In the genomic region with DNA sequence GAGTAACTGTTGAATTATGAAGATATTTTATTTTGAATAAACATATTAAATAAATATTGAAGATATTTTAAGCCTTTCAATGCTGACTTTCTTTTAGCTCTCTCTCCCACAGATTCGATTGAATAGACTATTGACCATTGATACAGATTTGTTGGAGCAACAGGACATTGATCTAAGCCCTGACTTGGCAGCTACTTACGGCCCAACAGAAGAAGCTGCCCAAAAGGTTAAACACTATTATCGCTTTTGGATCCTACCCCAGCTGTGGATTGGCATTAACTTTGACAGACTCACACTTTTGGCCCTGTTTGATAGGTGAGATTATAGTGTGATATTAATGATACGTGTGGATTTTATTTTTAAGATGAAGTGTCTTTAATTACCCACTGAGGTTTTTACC, we compare ENCODE assay signal across 14 cellular contexts.
A peak's percentile ranks its signal among the peaks of the same experiment; 100 is the strongest.
DNase-seq lines count a peak whose midpoint lies in the region; ATAC-seq, FAIRE-seq and TF ChIP-seq lines count a peak whose summit lies in the region.
"Had no signal": no experiment of that assay in that cellular context is flagged by ENCODE, and none has a peak within 500 bp of the region (broad histone marks: within the 10 kb centered on the region; RNA-seq: fewer than 3 reads in every experiment).

No MANE protein-coding gene starts in this region.

- H3K27ac Mint-ChIP-seq in immature natural killer cell: peak overlapping the region in 4 of 6 donors; percentile 35 to 66 (median 62)

- FAIRE-seq in HTR-8/SVneo (lab: Jason Lieb, UNC): peak; percentile 68
- peak; percentile 27 for FAIRE-seq in urothelium cell line (lab: Jason Lieb, UNC)

- peaks cover 28 to 33% of the 10 kb centered on the region in 2 donors for H3K4me1 Mint-ChIP-seq in immature natural killer cell

- H3K9me3 ChIP-seq in IMR-90 (ENCODE audit: control insufficient read depth, insufficient read depth, low read length) (no peaks in the 10 kb centered on the region), prostate gland (no peaks in the 10 kb centered on the region)

- H3K4me3 ChIP-seq in IMR-90 (ENCODE audit: insufficient read depth, low read depth, low read length) (no peak overlapping the region), prostate gland (no peak overlapping the region)

- no peaks in the 10 kb centered on the region for H3K9me3 Mint-ChIP-seq in immature natural killer cell

- H3K9ac ChIP-seq in IMR-90 (ENCODE audit: low read depth, low read length): no peak overlapping the region

- H2AK5ac ChIP-seq in IMR-90 (ENCODE audit: low read depth, low read length): no peak overlapping the region

- H4K20me1 ChIP-seq in IMR-90 (ENCODE audit: insufficient read depth, low read length): no peaks in the 10 kb centered on the region

- DNase-seq in HTR-8/SVneo (ENCODE audit: insufficient read length, low spot score) (no peak), IMR-90 (no peak), immature natural killer cell (no peak), urothelium cell line (ENCODE audit: low spot score) (no peak), SKM-1 (lab: John Stamatoyannopoulos, UW; ENCODE audit: unreplicated experiment) (no peak), prostate gland (ENCODE audit: low spot score) (no peak)
- DNase-seq: C1 segment of cervical spinal cord; Calu3; CD4-positive, alpha-beta memory T cell; COR-L47; DMS53; DMS79 treated with DMSO at 0.1 percent for 48 hours; GOT3; H7 had no signal

- intact Hi-C loops in IMR-90 (cut with micrococcal nuclease): no loop called here
- intact Hi-C loops in prostate gland (cut with DNase I): no loop called here

- TF ChIP-seq POLR2A in IMR-90 (IDR thresholded peaks at IDR 0.05; ENCODE audit: low read depth, low read length) (no peak), prostate gland (IDR thresholded peaks at IDR 0.05) (no peak)

- H3K36me3 ChIP-seq in IMR-90 (ENCODE audit: control insufficient read depth, insufficient read depth, low read length): peaks cover 8% of the 10 kb centered on the region; the same call in 1 of the 2 replicates
- no peaks in the 10 kb centered on the region for H3K36me3 ChIP-seq in prostate gland

- peaks cover 0 to 3% (median 0%) of the 10 kb centered on the region in 3 donors for H3K27me3 Mint-ChIP-seq in immature natural killer cell (ENCODE audit: low read depth in 3 of 3)
- H3K27me3 Mint-ChIP-seq: CD4-positive, alpha-beta memory T cell had no signal

- H2AFZ ChIP-seq in IMR-90 (replicated peaks; ENCODE audit: low read length, poor library complexity): no peak overlapping the region

- H3K4me2 ChIP-seq in IMR-90 (ENCODE audit: low read depth, low read length): no peak overlapping the region

- no peak overlapping the region for H2AK9ac ChIP-seq in IMR-90 (replicated peaks; ENCODE audit: low read depth, low read length, poor library complexity)

- H3K9me1 ChIP-seq in IMR-90 (ENCODE audit: insufficient read depth, low read length): no peaks in the 10 kb centered on the region

- in situ Hi-C loops in IMR-90 (cut with MboI; ENCODE audit: low sequenced_read_pairs): no loop called here

- no peak for ATAC-seq in IMR-90 (ENCODE audit: low read depth)

- H3K56ac ChIP-seq in IMR-90 (ENCODE audit: extremely low read depth, insufficient read depth, low read length): no peak overlapping the region

- dilution Hi-C loops in IMR-90 (cut with HindIII; ENCODE audit: low sequenced_read_pairs, unreplicated experiment): no loop called here

- BruUV-seq in IMR-90 (replicated peaks; lab: Mats Ljungman, UMichigan): no TSS peak

- H4K8ac ChIP-seq in IMR-90 (ENCODE audit: low read depth in 2 of 2, low read length in 2 of 2): no peak overlapping the region

- CTCF ChIA-PET in IMR-90 (lab: Yijun Ruan, JAX): interaction anchor here (0.6 to 1.5 kb wide), 2 partner anchors 9 to 532 kb away, joined by 3 to 5 read pairs; no protein-coding TSS in a partner anchor

- H3K4me1 ChIP-seq in IMR-90 (ENCODE audit: control insufficient read depth, insufficient read depth, low read length) (no peaks in the 10 kb centered on the region), prostate gland (replicated peaks) (no peaks in the 10 kb centered on the region)

- H2BK5ac ChIP-seq in IMR-90 (ENCODE audit: low read depth, low read length, poor library complexity, severe bottlenecking): peak overlapping the region; percentile 8

- no peak overlapping the region for H2BK120ac ChIP-seq in IMR-90 (ENCODE audit: low read depth, low read length)

- no peak overlapping the region for H2BK15ac ChIP-seq in IMR-90 (ENCODE audit: low read depth, low read length)

- no peak overlapping the region for H3K27ac ChIP-seq in IMR-90 (ENCODE audit: insufficient read depth, low read length)
- H3K27ac ChIP-seq in prostate gland: no peak overlapping the region

- H3K4ac ChIP-seq in IMR-90 (ENCODE audit: low read depth, low read length): no peak overlapping the region

- peaks cover 10 to 28% (median 21%) of the 10 kb centered on the region in 3 donors for H3K36me3 Mint-ChIP-seq in immature natural killer cell

- no peak overlapping the region for H3K14ac ChIP-seq in IMR-90 (replicated peaks; ENCODE audit: low read depth, low read length)

- H3K4me3 Mint-ChIP-seq in immature natural killer cell: no peak overlapping the region

- no peak overlapping the region for H2BK20ac ChIP-seq in IMR-90 (ENCODE audit: low read depth, low read length)

- TF ChIP-seq CTCF in IMR-90 (conservative IDR thresholded peaks at IDR 0.05; ENCODE audit: low read depth, low read length): no peak
- TF ChIP-seq CTCF in prostate gland (IDR thresholded peaks at IDR 0.05): no peak

- H3K79me1 ChIP-seq in IMR-90 (ENCODE audit: low read depth in 1 of 2, low read length in 2 of 2): peaks cover 0 to 11% of the 10 kb centered on the region in 2 experiments; a peak in 3 of 4 replicates

- TF ChIP-seq RAD21 in IMR-90 (IDR thresholded peaks at IDR 0.05; ENCODE audit: low read length): no peak

- no peak overlapping the region for H4K5ac ChIP-seq in IMR-90 (ENCODE audit: low read depth, low read length)

- H3K23ac ChIP-seq in IMR-90 (ENCODE audit: low read depth, low read length): no peak overlapping the region

- no peaks in the 10 kb centered on the region for H3K27me3 ChIP-seq in IMR-90 (ENCODE audit: control insufficient read depth, insufficient read depth, low read length)
- no peaks in the 10 kb centered on the region for H3K27me3 ChIP-seq in prostate gland (replicated peaks; ENCODE audit: insufficient read depth)

- no peak overlapping the region for H4K91ac ChIP-seq in IMR-90 (ENCODE audit: insufficient read depth, low read depth, low read length)

- H3K18ac ChIP-seq in IMR-90 (ENCODE audit: low read depth, low read length): no peak overlapping the region

- POLR2A ChIA-PET in IMR-90 (lab: Charles Lee; ENCODE audit: unreplicated experiment): no interaction called here

- 80 to 100% methylated on average over 1 of the region's 4 CpGs for WGBS in IMR-90 (ENCODE audit: extremely low coverage in 2 of 2, insufficient read length in 1 of 2), 2 experiments
- WGBS in prostate gland: 87% methylated on average over 4 of the region's 4 CpGs

TF ChIP-seq in IMR-90, 13 proteins besides CTCF, POLR2A, EP300 and RAD21:
- TF ChIP-seq MAZ (IDR thresholded peaks at IDR 0.05; ENCODE audit: borderline replicate concordance, low read depth, low read length) (no peak), CEBPB (IDR thresholded peaks at IDR 0.05; ENCODE audit: low read depth, low read length) (no peak), BHLHE40 (IDR thresholded peaks at IDR 0.05; ENCODE audit: low read depth, low read length) (no peak), FOS (IDR thresholded peaks at IDR 0.05; ENCODE audit: low read depth, low read length) (no peak), RCOR1 (IDR thresholded peaks at IDR 0.05; ENCODE audit: insufficient replicate concordance, low read length) (no peak), NFE2L2 (IDR thresholded peaks at IDR 0.05; ENCODE audit: low read depth, low read length) (no peak), SMC3 (IDR thresholded peaks at IDR 0.05; ENCODE audit: low read depth, low read length) (no peak), CHD1 (IDR thresholded peaks at IDR 0.05; ENCODE audit: low read depth, low read length) (no peak), RFX5 (IDR thresholded peaks at IDR 0.05; ENCODE audit: low read depth, low read length) (no peak), MXI1 (IDR thresholded peaks at IDR 0.05; ENCODE audit: borderline replicate concordance, low read depth, low read length) (no peak), MAFK (IDR thresholded peaks at IDR 0.05; ENCODE audit: low read depth, low read length) (no peak)
- TF ChIP-seq, protein P1, sequence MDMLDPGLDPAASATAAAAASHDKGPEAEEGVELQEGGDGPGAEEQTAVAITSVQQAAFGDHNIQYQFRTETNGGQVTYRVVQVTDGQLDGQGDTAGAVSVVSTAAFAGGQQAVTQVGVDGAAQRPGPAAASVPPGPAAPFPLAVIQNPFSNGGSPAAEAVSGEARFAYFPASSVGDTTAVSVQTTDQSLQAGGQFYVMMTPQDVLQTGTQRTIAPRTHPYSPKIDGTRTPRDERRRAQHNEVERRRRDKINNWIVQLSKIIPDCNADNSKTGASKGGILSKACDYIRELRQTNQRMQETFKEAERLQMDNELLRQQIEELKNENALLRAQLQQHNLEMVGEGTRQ (IDR thresholded peaks at IDR 0.05; ENCODE audit: low read depth, low read length): no peak
- TF ChIP-seq, protein P2, sequence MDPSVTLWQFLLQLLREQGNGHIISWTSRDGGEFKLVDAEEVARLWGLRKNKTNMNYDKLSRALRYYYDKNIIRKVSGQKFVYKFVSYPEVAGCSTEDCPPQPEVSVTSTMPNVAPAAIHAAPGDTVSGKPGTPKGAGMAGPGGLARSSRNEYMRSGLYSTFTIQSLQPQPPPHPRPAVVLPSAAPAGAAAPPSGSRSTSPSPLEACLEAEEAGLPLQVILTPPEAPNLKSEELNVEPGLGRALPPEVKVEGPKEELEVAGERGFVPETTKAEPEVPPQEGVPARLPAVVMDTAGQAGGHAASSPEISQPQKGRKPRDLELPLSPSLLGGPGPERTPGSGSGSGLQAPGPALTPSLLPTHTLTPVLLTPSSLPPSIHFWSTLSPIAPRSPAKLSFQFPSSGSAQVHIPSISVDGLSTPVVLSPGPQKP (IDR thresholded peaks at IDR 0.05; ENCODE audit: borderline replicate concordance, low read depth, low read length): no peak
TF ChIP-seq in IMR-90: peak in this region for 0.
